30 cellular contexts compared by ENCODE assay signal in the genomic region with DNA sequence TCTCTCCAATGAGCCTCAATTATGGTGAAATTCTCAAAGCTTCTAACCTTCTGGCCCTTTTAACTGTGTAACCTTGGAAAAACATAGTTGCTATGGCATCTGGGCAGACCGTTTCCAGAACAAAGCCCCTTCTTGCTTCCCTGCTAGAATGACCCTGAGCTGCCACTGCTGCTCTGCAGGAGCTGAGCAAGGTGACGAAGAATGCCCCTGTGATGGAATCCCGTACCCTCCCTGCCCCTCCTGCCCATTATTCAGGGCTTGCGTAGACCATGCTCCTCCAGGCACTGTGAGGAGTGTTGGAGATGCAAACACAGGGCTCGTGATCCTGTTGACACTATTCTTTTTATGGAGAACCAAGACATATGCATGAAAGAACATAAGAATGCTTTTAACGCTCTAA.
"Had no signal": no experiment of that assay in that cellular context is flagged by ENCODE, and none has a peak within 500 bp of the region (broad histone marks: within the 10 kb centered on the region; RNA-seq: fewer than 3 reads in every experiment).

No MANE protein-coding gene starts in this region.

- DNase-seq: activated CD4-positive, alpha-beta T cell treated with anti-CD3 and anti-CD28 coated beads for 36 hours; activated CD4-positive, alpha-beta T cell treated with anti-CD3 and anti-CD28 coated beads, Interleukin-2, amount 10 ng/mL, durations not matched to agents 7 days and 5 days; activated CD4-positive, alpha-beta T cell treated with anti-CD3 and anti-CD28 coated beads, Interleukin-2, amount 50 U/mL, for 48 hours; activated CD8-positive, alpha-beta T cell treated with anti-CD3 and anti-CD28 coated beads, Interleukin-2, amount 10 ng/mL, durations not matched to agents 7 days and 5 days; activated effector memory CD4-positive, alpha-beta T cell treated with Interleukin-2 at 50 U/mL for 16 hours; activated naive CD4-positive, alpha-beta T cell treated with anti-CD3 and anti-CD28 coated beads, Interleukin-2, amount 10 ng/mL, durations not matched to agents 7 days and 5 days; activated naive CD8-positive, alpha-beta T cell treated with anti-CD3 and anti-CD28 coated beads, Interleukin-2, amount 50 U/mL, for 24 hours; activated T-cell treated with anti-CD3 and anti-CD28 coated beads, Interleukin-2, amount 50 U/mL, for 4 hours; aorta; MM.1S; NCI-H1092 treated with DMSO at 0.1 percent for 48 hours; NCI-H1417 treated with DMSO at 0.1 percent for 48 hours; NCI-H187 treated with DMSO at 0.1 percent for 48 hours; NCI-H2081; NCI-H2171 treated with DMSO at 0.1 percent for 48 hours; NCI-H345; NCI-H524 treated with DMSO at 0.1 percent for 48 hours; NK-92 treated with Interleukin-12 subunit alpha and Interleukin-12 subunit beta, amount 100 ng/mL, for 24 hours; PC-3; Peyer's patch; RPMI8226; SHP77 treated with DMSO at 0.1 percent for 48 hours; SK-N-SH had no signal

- H3K9ac ChIP-seq: KMS-11, SK-N-SH had no signal

- H3K27ac Mint-ChIP-seq: activated CD4-positive, alpha-beta T cell treated with anti-CD3 and anti-CD28 coated beads for 36 hours; activated CD4-positive, alpha-beta T cell treated with anti-CD3 and anti-CD28 coated beads, Interleukin-2, amount 10 ng/mL, durations not matched to agents 7 days and 5 days; activated CD8-positive, alpha-beta T cell treated with anti-CD3 and anti-CD28 coated beads, Interleukin-2, amount 10 ng/mL, durations not matched to agents 7 days and 5 days; activated naive CD4-positive, alpha-beta T cell treated with anti-CD3 and anti-CD28 coated beads, Interleukin-2, amount 10 ng/mL, durations not matched to agents 7 days and 5 days; activated naive CD8-positive, alpha-beta T cell; activated naive CD8-positive, alpha-beta T cell treated with anti-CD3 and anti-CD28 coated beads, Interleukin-2, amount 50 U/mL, for 24 hours; activated T-helper 1 cell treated with anti-CD3 and anti-CD28 coated beads, Interleukin-12 subunit alpha, Interleukin-12 subunit beta, Interleukin-2, Interleukin-4 antibody, amounts not matched to agents 30 ng/mL and 10 ng/mL and 1 ng/mL, durations not matched to agents 14 hours and 24 hours and 36 hours; T-helper 1 cell treated with Interleukin-12 subunit alpha and Interleukin-12 subunit beta and Interleukin-4 antibody, amounts not matched to agents 30 μg/mL and 1 μg/mL, for 36 hours; T-helper 2 cell treated with Interferon-gamma antibody and Interleukin-4, amounts not matched to agents 5 μg/mL and 100 μg/mL, for 36 hours had no signal

- H3K4me1 Mint-ChIP-seq: activated CD4-positive, alpha-beta T cell treated with anti-CD3 and anti-CD28 coated beads for 36 hours; activated CD4-positive, alpha-beta T cell treated with anti-CD3 and anti-CD28 coated beads, Interleukin-2, amount 10 ng/mL, durations not matched to agents 7 days and 5 days; activated naive CD4-positive, alpha-beta T cell treated with anti-CD3 and anti-CD28 coated beads, Interleukin-2, amount 10 ng/mL, durations not matched to agents 7 days and 5 days; activated naive CD8-positive, alpha-beta T cell treated with anti-CD3 and anti-CD28 coated beads, Interleukin-2, amount 50 U/mL, for 24 hours had no signal

- H3K4me1 ChIP-seq: Peyer's patch, SJSA1 had no signal

- H3K36me3 ChIP-seq: Peyer's patch had no signal

- H3K9me3 Mint-ChIP-seq: activated CD4-positive, alpha-beta T cell treated with anti-CD3 and anti-CD28 coated beads, Interleukin-2, amount 10 ng/mL, durations not matched to agents 7 days and 5 days; activated T-cell treated with anti-CD3 and anti-CD28 coated beads, Interleukin-2, amount 50 U/mL, for 4 hours had no signal

- ATAC-seq: activated CD4-positive, alpha-beta T cell treated with anti-CD3 and anti-CD28 coated beads for 36 hours; activated CD4-positive, CD25-positive, alpha-beta regulatory T cell treated with anti-CD3 and anti-CD28 coated beads, Interleukin-2, amount 50 U/mL, for 24 hours; activated CD8-positive, alpha-beta T cell treated with anti-CD3 and anti-CD28 coated beads, Interleukin-2, amount 10 ng/mL, durations not matched to agents 7 days and 5 days; activated naive CD8-positive, alpha-beta T cell treated with anti-CD3 and anti-CD28 coated beads, Interleukin-2, amount 50 U/mL, for 24 hours; activated T-cell treated with anti-CD3 and anti-CD28 coated beads, Interleukin-2, amount 50 U/mL, for 4 hours; PC-3 had no signal

- H3K27me3 ChIP-seq: Peyer's patch, SJSA1 had no signal

- H3K27ac ChIP-seq: KMS-11, Peyer's patch, SJSA1 had no signal

- H3K4me3 Mint-ChIP-seq: activated CD4-positive, alpha-beta T cell treated with anti-CD3 and anti-CD28 coated beads for 36 hours; activated CD4-positive, alpha-beta T cell treated with anti-CD3 and anti-CD28 coated beads, Interleukin-2, amount 10 ng/mL, durations not matched to agents 7 days and 5 days; activated CD8-positive, alpha-beta T cell treated with anti-CD3 and anti-CD28 coated beads, Interleukin-2, amount 10 ng/mL, durations not matched to agents 7 days and 5 days; activated naive CD4-positive, alpha-beta T cell treated with anti-CD3 and anti-CD28 coated beads, Interleukin-2, amount 10 ng/mL, durations not matched to agents 7 days and 5 days; activated naive CD8-positive, alpha-beta T cell; activated naive CD8-positive, alpha-beta T cell treated with anti-CD3 and anti-CD28 coated beads, Interleukin-2, amount 50 U/mL, for 24 hours; activated T-cell treated with anti-CD3 and anti-CD28 coated beads, Interleukin-2, amount 50 U/mL, for 4 hours; activated T-helper 1 cell treated with anti-CD3 and anti-CD28 coated beads, Interleukin-12 subunit alpha, Interleukin-12 subunit beta, Interleukin-2, Interleukin-4 antibody, amounts not matched to agents 30 ng/mL and 10 ng/mL and 1 ng/mL, durations not matched to agents 14 hours and 24 hours and 36 hours; T-helper 1 cell treated with Interleukin-12 subunit alpha and Interleukin-12 subunit beta and Interleukin-4 antibody, amounts not matched to agents 30 μg/mL and 1 μg/mL, for 36 hours; T-helper 2 cell treated with Interferon-gamma antibody and Interleukin-4, amounts not matched to agents 5 μg/mL and 100 μg/mL, for 36 hours had no signal

- H3K4me3 ChIP-seq: Peyer's patch, SJSA1 had no signal

- H3K4me2 ChIP-seq: KMS-11, SK-N-SH had no signal

- H3K9me3 ChIP-seq: Peyer's patch, SJSA1, SK-N-SH had no signal

- H3K27me3 Mint-ChIP-seq: activated CD4-positive, alpha-beta T cell treated with anti-CD3 and anti-CD28 coated beads for 36 hours; activated CD4-positive, alpha-beta T cell treated with anti-CD3 and anti-CD28 coated beads, Interleukin-2, amount 10 ng/mL, durations not matched to agents 7 days and 5 days; activated naive CD4-positive, alpha-beta T cell treated with anti-CD3 and anti-CD28 coated beads, Interleukin-2, amount 10 ng/mL, durations not matched to agents 7 days and 5 days; activated naive CD8-positive, alpha-beta T cell; activated naive CD8-positive, alpha-beta T cell treated with anti-CD3 and anti-CD28 coated beads, Interleukin-2, amount 50 U/mL, for 24 hours had no signal

- H3K36me3 Mint-ChIP-seq: activated naive CD4-positive, alpha-beta T cell treated with anti-CD3 and anti-CD28 coated beads, Interleukin-2, amount 10 ng/mL, durations not matched to agents 7 days and 5 days; activated naive CD8-positive, alpha-beta T cell had no signal
